In the genomic region with DNA sequence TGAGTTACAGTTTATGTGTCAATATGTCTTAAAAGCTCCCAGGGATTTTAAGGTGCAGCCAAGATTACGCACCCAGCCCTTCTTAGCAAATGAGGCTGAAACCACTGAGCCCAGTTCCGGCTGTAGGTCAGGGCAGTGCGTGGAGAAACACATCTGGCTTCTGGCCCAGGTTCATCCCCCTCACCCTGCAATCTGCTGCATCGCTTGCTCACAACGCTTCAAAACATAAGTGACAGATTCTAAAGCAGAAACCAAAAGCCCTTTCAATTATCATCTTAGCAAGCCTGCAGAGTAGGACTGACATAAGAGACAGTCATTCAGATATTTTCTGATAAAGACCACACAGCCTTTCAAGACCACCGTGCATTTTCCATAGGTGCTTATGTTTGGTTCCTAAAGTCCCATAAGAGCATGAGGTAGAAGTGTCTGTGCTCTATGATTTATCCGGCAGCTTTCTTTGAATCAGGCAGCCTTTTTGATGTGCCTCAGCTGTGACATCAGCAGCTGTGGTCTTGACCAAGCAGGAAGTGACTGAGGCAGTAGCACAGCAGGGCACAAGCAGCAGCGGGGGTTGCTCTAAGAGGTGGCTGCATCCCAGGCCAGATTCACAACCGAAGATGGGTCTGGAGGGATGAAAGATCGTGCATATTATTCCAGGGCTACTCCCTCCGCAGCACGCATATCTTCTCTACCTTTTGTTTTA, we compare ENCODE assay signal across 8 cellular contexts.
DNase-seq lines count a peak whose midpoint lies in the region; ATAC-seq and TF ChIP-seq lines count a peak whose summit lies in the region.

No MANE protein-coding gene starts in this region.

- peak overlapping the region; percentile 57 for H3K4me3 Mint-ChIP-seq in activated CD4-positive, alpha-beta memory T cell treated with anti-CD3 and anti-CD28 coated beads for 36 hours

- no peak for TF ChIP-seq POLR2A in prostate gland (IDR thresholded peaks at IDR 0.05)

- ATAC-seq in GM18499 (IDR thresholded peaks at IDR 0.05; ENCODE audit: insufficient read depth, unreplicated experiment) (peak; percentile 44), GM21737 (IDR thresholded peaks at IDR 0.05; ENCODE audit: unreplicated experiment) (peak; percentile 57)

- WGBS in prostate gland: 58% methylated on average over 12 of the region's 12 CpGs

- no peaks in the 10 kb centered on the region for H3K9me3 Mint-ChIP-seq in activated CD4-positive, alpha-beta memory T cell treated with anti-CD3 and anti-CD28 coated beads for 36 hours

- peak; percentile 15 to 32 for DNase-seq in Kasumi-1 (lab: John Stamatoyannopoulos, UW)
- peak; percentile 94 for DNase-seq in activated CD4-positive, alpha-beta memory T cell treated with anti-CD3 and anti-CD28 coated beads for 36 hours
- peak; percentile 18 for DNase-seq in fibroblast of gingiva (ENCODE audit: low read depth)
- peak; percentile 61 to 71 for DNase-seq in stimulated activated CD4-positive, alpha-beta T cell treated with anti-CD3 and anti-CD28 coated beads, Interleukin-4, amount 100 ng/mL, for 4 hours
- DNase-seq in NCI-H69 (lab: John Stamatoyannopoulos, UW): no peak
- DNase-seq in prostate gland (ENCODE audit: low spot score): no peak

- CTCF ChIA-PET in activated CD4-positive, alpha-beta memory T cell treated with anti-CD3 and anti-CD28 coated beads for 36 hours (lab: Charles Lee): interaction anchor here (0.9 to 6.3 kb wide), 4 partner anchors 14 to 31 kb away, joined by 3 to 69 read pairs (median 5); no protein-coding TSS in a partner anchor

- POLR2A ChIA-PET in activated CD4-positive, alpha-beta memory T cell treated with anti-CD3 and anti-CD28 coated beads for 36 hours (lab: Charles Lee): interaction anchor here (1.0 to 5.6 kb wide), 7 partner anchors 11 to 330 kb away, joined by 3 to 49 read pairs (median 5); partner anchors contain the start of gene ZNF438

- no peak overlapping the region for H3K4me3 ChIP-seq in prostate gland

- H3K9me3 ChIP-seq in prostate gland: no peaks in the 10 kb centered on the region

- TF ChIP-seq CTCF in prostate gland (IDR thresholded peaks at IDR 0.05): no peak

- H3K36me3 Mint-ChIP-seq in activated CD4-positive, alpha-beta memory T cell treated with anti-CD3 and anti-CD28 coated beads for 36 hours: peaks cover 39% of the 10 kb centered on the region

- no peaks in the 10 kb centered on the region for H3K27me3 ChIP-seq in prostate gland (replicated peaks; ENCODE audit: insufficient read depth)

- no peaks in the 10 kb centered on the region for H3K4me1 ChIP-seq in prostate gland (replicated peaks)

- H3K36me3 ChIP-seq in prostate gland: no peaks in the 10 kb centered on the region

- peaks cover 90% of the 10 kb centered on the region for H3K4me1 Mint-ChIP-seq in activated CD4-positive, alpha-beta memory T cell treated with anti-CD3 and anti-CD28 coated beads for 36 hours (ENCODE audit: low read depth)

- intact Hi-C loops in activated CD4-positive, alpha-beta memory T cell treated with anti-CD3 and anti-CD28 coated beads for 36 hours (cut with micrococcal nuclease): loop anchor here (1.0 to 10.0 kb wide), 11 partner anchors 14 to 1631 kb away; partner anchors contain the start of genes ARHGAP12 and MAP3K8
- intact Hi-C loops in prostate gland (cut with DNase I): no loop called here

- H3K27ac Mint-ChIP-seq in activated CD4-positive, alpha-beta memory T cell treated with anti-CD3 and anti-CD28 coated beads for 36 hours: peak overlapping the region; percentile 98

- H3K27ac ChIP-seq in prostate gland: peak overlapping the region in 1 of 2 donors; percentile 38

- no peaks in the 10 kb centered on the region for H3K27me3 Mint-ChIP-seq in activated CD4-positive, alpha-beta memory T cell treated with anti-CD3 and anti-CD28 coated beads for 36 hours

Comparison
In these comparisons a context has a peak if more than half of its experiments do, and no peak if none do; other contexts are left out.
1. DNase-seq: peak in Kasumi-1 (2 of 2), activated CD4-positive, alpha-beta memory T cell treated with anti-CD3 and anti-CD28 coated beads for 36 hours (single experiment), fibroblast of gingiva (single experiment) and stimulated activated CD4-positive, alpha-beta T cell treated with anti-CD3 and anti-CD28 coated beads, Interleukin-4, amount 100 ng/mL, for 4 hours (2 of 2); none in NCI-H69 (single experiment) and prostate gland (single experiment).